Comparison of ENCODE assay signal across 22 cellular contexts in the genomic region with DNA sequence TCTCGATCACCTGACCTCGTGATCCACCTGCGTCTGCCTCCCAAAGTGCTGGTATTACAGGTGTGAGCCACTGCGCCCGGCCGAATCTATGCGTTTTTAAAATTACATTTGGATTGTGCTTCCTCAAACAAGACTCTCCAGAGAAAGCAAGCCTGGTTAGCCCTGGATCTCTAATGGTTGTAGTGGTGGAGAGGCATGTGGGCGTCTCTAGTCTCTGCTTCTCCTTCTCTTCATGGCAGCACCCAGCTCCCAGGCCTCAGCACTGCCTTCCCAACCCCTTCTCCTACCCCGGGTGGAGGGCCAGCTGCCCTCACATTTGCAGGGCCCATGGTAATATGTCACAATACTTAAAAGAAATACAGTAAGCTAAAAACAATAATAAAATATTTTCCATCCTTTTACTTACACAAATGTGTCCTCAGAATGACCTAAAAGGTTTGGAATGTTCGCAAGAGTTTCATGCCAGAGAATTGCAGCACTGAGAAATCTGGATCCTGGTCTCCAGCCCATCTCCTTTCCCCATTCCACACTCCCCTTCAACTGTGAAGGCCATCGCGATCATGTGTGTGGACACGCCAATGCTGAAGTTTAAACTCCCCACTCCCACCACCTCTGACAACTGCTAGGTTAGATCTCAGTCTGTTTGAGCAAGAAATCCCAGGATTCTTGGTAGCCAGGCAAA. TPM values are rescaled to one million over a fixed set of nuclear protein-coding genes. Genes with fewer than 3 reads are reported as not detected.
DNase-seq lines count a peak whose midpoint lies in the region; ATAC-seq and TF ChIP-seq lines count a peak whose summit lies in the region.
"Had no signal": no experiment of that assay in that cellular context is flagged by ENCODE, and none has a peak within 500 bp of the region (broad histone marks: within the 10 kb centered on the region; RNA-seq: fewer than 3 reads in every experiment).

No MANE protein-coding gene starts in this region.

- peak; percentile 43 for ATAC-seq in omental fat pad (ENCODE audit: low FRiP score)
- no peak for ATAC-seq in stimulated activated naive CD8-positive, alpha-beta T cell treated with anti-CD3 and anti-CD28 coated beads, Interleukin-15, Interleukin-2, amounts not matched to agents 100 U/mL and 50 U/mL, for 24 hours
- ATAC-seq: activated CD8-positive, alpha-beta T cell treated with anti-CD3 and anti-CD28 coated beads for 36 hours had no signal

- DNase-seq in EH (ENCODE audit: low read depth) (peak; percentile 6), NCI-H226 (peak; percentile 43), epithelial cell of esophagus (ENCODE audit: low read depth) (peak; percentile 2), omental fat pad (ENCODE audit: low spot score) (no peak), dermis blood vessel endothelial cell (no peak), posterior vena cava (ENCODE audit: low spot score) (no peak)
- no peak for DNase-seq in stimulated activated naive CD8-positive, alpha-beta T cell treated with anti-CD3 and anti-CD28 coated beads, Interleukin-15, Interleukin-2, amounts not matched to agents 100 U/mL and 50 U/mL, for 24 hours
- no peak for DNase-seq in activated CD4-positive, alpha-beta T cell treated with anti-CD3 and anti-CD28 coated beads for 1 hour
- DNase-seq: activated naive CD8-positive, alpha-beta T cell treated with anti-CD3 and anti-CD28 coated beads, Interleukin-2, amount 10 ng/mL, durations not matched to agents 7 days and 5 days; C1 segment of cervical spinal cord; glutamatergic neuron; mammary epithelial cell; NCI-H1105; NCI-H2081; uterus had no signal

- intact Hi-C loops in posterior vena cava (cut with DNase I) = no loop called here

- H3K4me3 ChIP-seq in epithelial cell of esophagus (ENCODE audit: low read length) = no peak overlapping the region
- H3K4me3 ChIP-seq: HAP-1, neural progenitor cell, uterus had no signal

- TF ChIP-seq CTCF in epithelial cell of esophagus (IDR thresholded peaks at IDR 0.05; ENCODE audit: insufficient read depth, low read depth, low read length, missing control alignments) = no peak
- no peak for TF ChIP-seq CTCF in omental fat pad (IDR thresholded peaks at IDR 0.05)

RNA-seq across cellular contexts. Expression of a gene that starts 7.0 kb away (rescaled TPM):
- total RNA-seq in omental fat pad = not detected
- not detected in 2 replicates for total RNA-seq in dermis blood vessel endothelial cell
- not detected for total RNA-seq in posterior vena cava
- total RNA-seq: activated CD8-positive, alpha-beta T cell treated with anti-CD3 and anti-CD28 coated beads for 36 hours; activated naive CD8-positive, alpha-beta T cell treated with anti-CD3 and anti-CD28 coated beads, Interleukin-2, amount 10 ng/mL, durations not matched to agents 7 days and 5 days; Calu3; kidney epithelial cell; mammary epithelial cell; progenitor cell of endocrine pancreas; skeletal muscle tissue; uterus had no signal

RNA-seq across cellular contexts. Expression of a gene that starts 40.3 kb away (rescaled TPM):
- total RNA-seq in omental fat pad = not detected
- not detected in 2 replicates for total RNA-seq in dermis blood vessel endothelial cell
- not detected for total RNA-seq in posterior vena cava
- total RNA-seq: activated CD8-positive, alpha-beta T cell treated with anti-CD3 and anti-CD28 coated beads for 36 hours; activated naive CD8-positive, alpha-beta T cell treated with anti-CD3 and anti-CD28 coated beads, Interleukin-2, amount 10 ng/mL, durations not matched to agents 7 days and 5 days; Calu3; kidney epithelial cell; mammary epithelial cell; progenitor cell of endocrine pancreas; skeletal muscle tissue; uterus had no signal

RNA-seq across cellular contexts. Expression of a gene that starts 50.5 kb away (rescaled TPM):
- total RNA-seq in omental fat pad (not detected), dermis blood vessel endothelial cell (not detected in 2 replicates), posterior vena cava (not detected)
- total RNA-seq: activated CD8-positive, alpha-beta T cell treated with anti-CD3 and anti-CD28 coated beads for 36 hours; activated naive CD8-positive, alpha-beta T cell treated with anti-CD3 and anti-CD28 coated beads, Interleukin-2, amount 10 ng/mL, durations not matched to agents 7 days and 5 days; Calu3; kidney epithelial cell; mammary epithelial cell; progenitor cell of endocrine pancreas; skeletal muscle tissue; uterus had no signal

RNA-seq across cellular contexts. Expression of a gene that starts 60.0 kb away (rescaled TPM):
- total RNA-seq in omental fat pad = not detected
- 0.17 and 0.23 TPM in 2 replicates for total RNA-seq in dermis blood vessel endothelial cell
- total RNA-seq in posterior vena cava = not detected
- total RNA-seq: activated CD8-positive, alpha-beta T cell treated with anti-CD3 and anti-CD28 coated beads for 36 hours; activated naive CD8-positive, alpha-beta T cell treated with anti-CD3 and anti-CD28 coated beads, Interleukin-2, amount 10 ng/mL, durations not matched to agents 7 days and 5 days; Calu3; kidney epithelial cell; progenitor cell of endocrine pancreas; skeletal muscle tissue; uterus had no signal

Comparison
In these comparisons a context has a peak if more than half of its experiments do, and no peak if none do; other contexts are left out.
1. DNase-seq: peak in EH (single experiment), NCI-H226 (single experiment) and epithelial cell of esophagus (single experiment); none in omental fat pad (single experiment), stimulated activated naive CD8-positive, alpha-beta T cell treated with anti-CD3 and anti-CD28 coated beads, Interleukin-15, Interleukin-2, amounts not matched to agents 100 U/mL and 50 U/mL, for 24 hours (single experiment), dermis blood vessel endothelial cell (single experiment), activated CD4-positive, alpha-beta T cell treated with anti-CD3 and anti-CD28 coated beads for 1 hour (single experiment) and posterior vena cava (single experiment).